ENCODE assay signal across 39 cellular contexts in genomic region chr12:4407136-4407535, GRCh38. TPM values are rescaled to one million over a fixed set of nuclear protein-coding genes. Genes with fewer than 3 reads are reported as not detected.
"Had no signal": no experiment of that assay in that cellular context is flagged by ENCODE, and none has a peak within 500 bp of the region (broad histone marks: within the 10 kb centered on the region; RNA-seq: fewer than 3 reads in every experiment).

No MANE protein-coding gene starts in this region.

- H3K27ac ChIP-seq: KMS-11 had no signal

- H3K9me3 ChIP-seq: MG63 had no signal

- H3K9ac ChIP-seq: KMS-11 had no signal

- H3K4me3 ChIP-seq: MG63 had no signal

- H3K36me3 ChIP-seq: MG63 had no signal

- H3K4me2 ChIP-seq: KMS-11 had no signal

- DNase-seq: Karpas-422, Kasumi-1, KBM-7, KG1, MG63, MM.1S, MV-4-11, NCI-H1048, NCI-H1092, NCI-H1092 treated with DMSO at 0.1 percent for 48 hours, NCI-H1105, NCI-H1105 treated with DMSO at 0.1 percent for 48 hours, NCI-H1417, NCI-H1417 treated with DMSO at 0.1 percent for 48 hours, NCI-H1436, NCI-H1436 treated with DMSO at 0.1 percent for 48 hours, NCI-H146, NCI-H1694, NCI-H1694 treated with DMSO at 0.1 percent for 48 hours, NCI-H187, NCI-H187 treated with DMSO at 0.1 percent for 48 hours, NCI-H1930, NCI-H2029, NCI-H2029 treated with DMSO at 0.1 percent for 48 hours, NCI-H2081, NCI-H2081 treated with DMSO at 0.1 percent for 48 hours, NCI-H2107, NCI-H2171, NCI-H2171 treated with DMSO at 0.1 percent for 48 hours, NCI-H2227 treated with DMSO at 0.1 percent for 48 hours, NCI-H226, NCI-H345, NCI-H446, NCI-H446 treated with DMSO at 0.1 percent for 48 hours had no signal

RNA-seq across cellular contexts. Expression of gene FGF23, which starts 27.6 kb away (rescaled TPM):
- total RNA-seq: M059J, MCF 10A, NCI-H460 had no signal

RNA-seq across cellular contexts. Expression of gene FGF6, which starts 38.5 kb away (rescaled TPM):
- total RNA-seq: LHCN-M2, M059J, MCF 10A, NCI-H460 had no signal
